ENCODE assay signal across 7 cellular contexts in genomic region chr11:101255036-101255435, GRCh38.
"Had no signal": no experiment of that assay in that cellular context is flagged by ENCODE, and none has a peak within 500 bp of the region (broad histone marks: within the 10 kb centered on the region; RNA-seq: fewer than 3 reads in every experiment).

No MANE protein-coding gene starts in this region.

- DNase-seq: H7, HFFc6, KBM-7 had no signal

- H3K36me3 ChIP-seq: HAP-1 had no signal

- ATAC-seq: GM23338, HCT116, HepG2 had no signal

- H3K4me2 ChIP-seq: GM23338 had no signal

- H3K4me3 ChIP-seq: GM23338, HAP-1 had no signal

- H2AFZ ChIP-seq: GM23338 had no signal

- FAIRE-seq: HepG2 had no signal

- H3K4me1 ChIP-seq: HAP-1 had no signal

- H3K9me3 ChIP-seq: HAP-1 had no signal
